23 cellular contexts compared by ENCODE assay signal in genomic region chrY:21185419-21186105, GRCh38.
"Had no signal": no experiment of that assay in that cellular context is flagged by ENCODE, and none has a peak within 500 bp of the region (broad histone marks: within the 10 kb centered on the region; RNA-seq: fewer than 3 reads in every experiment).

No MANE protein-coding gene starts in this region.

- H3K4me1 Mint-ChIP-seq: naive B cell; nephron; neural progenitor cell; stimulated activated memory B cell treated with anti-CD40 and anti-IgM and Interleukin-4, amounts not matched to agents 10 μg/mL and 1 μg/mL and 100 μg/mL, for 72 hours had no signal

- H3K36me3 ChIP-seq: colonic mucosa, gastrocnemius medialis, neural progenitor cell, prostate gland, sigmoid colon, spleen, thoracic aorta, tibial nerve, upper lobe of left lung had no signal

- H3K27me3 ChIP-seq: colonic mucosa, gastrocnemius medialis, neural progenitor cell, sigmoid colon, spleen, tibial nerve, upper lobe of left lung had no signal

- ATAC-seq: effector memory CD8-positive, alpha-beta T cell; esophagus mucosa; gastrocnemius medialis; mucosa of descending colon; right cardiac atrium; stimulated activated memory B cell treated with anti-CD40 and anti-IgM and Interleukin-4, amounts not matched to agents 10 μg/mL and 1 μg/mL and 100 μg/mL, for 72 hours; stimulated activated naive CD8-positive, alpha-beta T cell treated with anti-CD3 and anti-CD28 coated beads, Interleukin-15, Interleukin-2, amounts not matched to agents 100 U/mL and 50 U/mL, for 24 hours had no signal

- H3K4me3 ChIP-seq: colonic mucosa, gastrocnemius medialis, lung, mucosa of descending colon, neural progenitor cell, prostate gland, sigmoid colon, spleen, thoracic aorta, tibial nerve, upper lobe of left lung had no signal

- H3K36me3 Mint-ChIP-seq: memory B cell; naive B cell; neural progenitor cell; stimulated activated memory B cell treated with anti-CD40 and anti-IgM and Interleukin-4, amounts not matched to agents 10 μg/mL and 1 μg/mL and 100 μg/mL, for 72 hours had no signal

- H3K27ac Mint-ChIP-seq: naive B cell; nephron; neural progenitor cell; stimulated activated memory B cell treated with anti-CD40 and anti-IgM and Interleukin-4, amounts not matched to agents 10 μg/mL and 1 μg/mL and 100 μg/mL, for 72 hours had no signal

- H3K27ac ChIP-seq: colonic mucosa, gastrocnemius medialis, neural progenitor cell, prostate gland, sigmoid colon, spleen, thoracic aorta, tibial nerve, upper lobe of left lung had no signal

- H3K27me3 Mint-ChIP-seq: effector memory CD8-positive, alpha-beta T cell; memory B cell; naive B cell; stimulated activated memory B cell treated with anti-CD40 and anti-IgM and Interleukin-4, amounts not matched to agents 10 μg/mL and 1 μg/mL and 100 μg/mL, for 72 hours had no signal

- H3K4me3 Mint-ChIP-seq: effector memory CD8-positive, alpha-beta T cell; memory B cell; naive B cell; nephron; neural progenitor cell; stimulated activated memory B cell treated with anti-CD40 and anti-IgM and Interleukin-4, amounts not matched to agents 10 μg/mL and 1 μg/mL and 100 μg/mL, for 72 hours had no signal

- H3K9me3 ChIP-seq: colonic mucosa, gastrocnemius medialis, mucosa of descending colon, prostate gland, sigmoid colon, spleen, thoracic aorta, tibial nerve, upper lobe of left lung had no signal

- H3K4me1 ChIP-seq: colonic mucosa, gastrocnemius medialis, neural progenitor cell, prostate gland, sigmoid colon, spleen, tibial nerve, upper lobe of left lung had no signal

- H3K9me3 Mint-ChIP-seq: effector memory CD8-positive, alpha-beta T cell; memory B cell; naive B cell; nephron; neural progenitor cell; stimulated activated memory B cell treated with anti-CD40 and anti-IgM and Interleukin-4, amounts not matched to agents 10 μg/mL and 1 μg/mL and 100 μg/mL, for 72 hours had no signal

- DNase-seq: colonic mucosa; dermis blood vessel endothelial cell; effector memory CD8-positive, alpha-beta T cell; foreskin fibroblast; gastrocnemius medialis; head of caudate nucleus; mucosa of descending colon; naive B cell; right cardiac atrium; sigmoid colon; spleen; stimulated activated CD4-positive, alpha-beta T cell treated with anti-CD3 and anti-CD28 coated beads, Interleukin-4, amount 100 ng/mL, for 4 hours; stimulated activated naive CD8-positive, alpha-beta T cell treated with anti-CD3 and anti-CD28 coated beads, Interleukin-15, Interleukin-2, amounts not matched to agents 100 U/mL and 50 U/mL, for 24 hours; upper lobe of left lung had no signal
